ENCODE assay signal across 22 cellular contexts in genomic region chrX:123581586-123581985, GRCh38.
A peak's percentile ranks its signal among the peaks of the same experiment; 100 is the strongest.
DNase-seq lines count a peak whose midpoint lies in the region; ATAC-seq, FAIRE-seq and TF ChIP-seq lines count a peak whose summit lies in the region.
"Had no signal": no experiment of that assay in that cellular context is flagged by ENCODE, and none has a peak within 500 bp of the region (broad histone marks: within the 10 kb centered on the region; RNA-seq: fewer than 3 reads in every experiment).

No MANE protein-coding gene starts in this region.

- no peaks in the 10 kb centered on the region for H3K27me3 ChIP-seq in astrocyte (ENCODE audit: insufficient read depth, low read length)
- H3K27me3 ChIP-seq: vagina had no signal

- no peak overlapping the region for H3K9ac ChIP-seq in astrocyte (ENCODE audit: low read length)

- no peak overlapping the region for H3K4me3 ChIP-seq in astrocyte (ENCODE audit: insufficient read depth, low read depth, low read length)
- H3K4me3 ChIP-seq: PC-9, vagina had no signal

- no peak overlapping the region for H3K4me3 Mint-ChIP-seq in astrocyte (ENCODE audit: unreplicated experiment)
- H3K4me3 Mint-ChIP-seq: activated CD4-positive, alpha-beta T cell treated with anti-CD3 and anti-CD28 coated beads, Interleukin-2, amount 10 ng/mL, durations not matched to agents 7 days and 5 days; activated naive CD8-positive, alpha-beta T cell treated with anti-CD3 and anti-CD28 coated beads, Interleukin-2, amount 50 U/mL, for 24 hours; activated T-helper 17 cell treated with anti-CD3 and anti-CD28 coated beads, Interleukin-2, amount 50 U/mL, for 72 hours; brain; T-helper 17 cell had no signal

- no peaks in the 10 kb centered on the region for H3K4me1 ChIP-seq in astrocyte (ENCODE audit: insufficient read depth, low read length)
- H3K4me1 ChIP-seq: vagina had no signal

- no peak for DNase-seq in GM18507 (ENCODE audit: extremely low spot score, insufficient read length, low read depth)
- DNase-seq in GM20000 (ENCODE audit: low spot score) = peak; percentile 16
- DNase-seq in astrocyte (ENCODE audit: low read depth) = no peak
- no peak for DNase-seq in GM03348 (ENCODE audit: low spot score)
- no peak for DNase-seq in activated gamma-delta T cell treated with Interleukin-2 at 50 U/mL for 16 hours
- DNase-seq: activated CD4-positive, alpha-beta T cell treated with anti-CD3 and anti-CD28 coated beads, Interleukin-2, amount 10 ng/mL, durations not matched to agents 7 days and 5 days; activated naive CD8-positive, alpha-beta T cell treated with anti-CD3 and anti-CD28 coated beads, Interleukin-2, amount 50 U/mL, for 24 hours; C1 segment of cervical spinal cord; GOT3; NCI-H1930; NCI-H226; NCI-H82; PC-9; right cardiac atrium; T-helper 17 cell had no signal

- no peaks in the 10 kb centered on the region for H3K4me1 Mint-ChIP-seq in astrocyte (ENCODE audit: low read depth, unreplicated experiment)
- H3K4me1 Mint-ChIP-seq: activated CD4-positive, alpha-beta T cell treated with anti-CD3 and anti-CD28 coated beads, Interleukin-2, amount 10 ng/mL, durations not matched to agents 7 days and 5 days; activated naive CD8-positive, alpha-beta T cell treated with anti-CD3 and anti-CD28 coated beads, Interleukin-2, amount 50 U/mL, for 24 hours; activated T-helper 17 cell treated with anti-CD3 and anti-CD28 coated beads, Interleukin-2, amount 50 U/mL, for 72 hours; brain; T-helper 17 cell had no signal

- no peaks in the 10 kb centered on the region for H4K20me1 ChIP-seq in astrocyte (ENCODE audit: insufficient read depth, low read length)

- no peak overlapping the region for H2AFZ ChIP-seq in astrocyte (ENCODE audit: low read depth, low read length)
- H2AFZ ChIP-seq: PC-9 had no signal

- no peak overlapping the region for H3K27ac ChIP-seq in astrocyte (ENCODE audit: low read depth, low read length)
- H3K27ac ChIP-seq: PC-9, vagina, VCaP had no signal

- H3K36me3 ChIP-seq in astrocyte (ENCODE audit: insufficient read depth, low read length) = no peaks in the 10 kb centered on the region
- H3K36me3 ChIP-seq: vagina had no signal

- H3K27ac Mint-ChIP-seq in astrocyte (ENCODE audit: unreplicated experiment) = no peak overlapping the region
- H3K27ac Mint-ChIP-seq: activated CD4-positive, alpha-beta T cell treated with anti-CD3 and anti-CD28 coated beads, Interleukin-2, amount 10 ng/mL, durations not matched to agents 7 days and 5 days; activated naive CD8-positive, alpha-beta T cell treated with anti-CD3 and anti-CD28 coated beads, Interleukin-2, amount 50 U/mL, for 24 hours; activated T-helper 17 cell treated with anti-CD3 and anti-CD28 coated beads, Interleukin-2, amount 50 U/mL, for 72 hours; brain; T-helper 17 cell had no signal

- ATAC-seq in HG03378 (IDR thresholded peaks at IDR 0.05; ENCODE audit: unreplicated experiment) (peak; percentile 56), HG03139 (IDR thresholded peaks at IDR 0.05; ENCODE audit: unreplicated experiment) (no peak), HG03565 (IDR thresholded peaks at IDR 0.05; ENCODE audit: unreplicated experiment) (no peak)
- ATAC-seq: activated naive CD8-positive, alpha-beta T cell treated with anti-CD3 and anti-CD28 coated beads, Interleukin-2, amount 50 U/mL, for 24 hours; activated T-helper 17 cell treated with anti-CD3 and anti-CD28 coated beads, Interleukin-2, amount 50 U/mL, for 72 hours; right cardiac atrium; T-helper 17 cell had no signal

- FAIRE-seq in GM18507 (lab: Jason Lieb, UNC) (peak; percentile 91), astrocyte (lab: Jason Lieb, UNC) (peak; percentile 91)

- TF ChIP-seq CTCF in GM20000 (IDR thresholded peaks at IDR 0.05; ENCODE audit: extremely low read depth, missing control alignments) (no peak), astrocyte (IDR thresholded peaks at IDR 0.05; ENCODE audit: insufficient read depth, low read depth, low read length) (no peak)

- H3K79me2 ChIP-seq in astrocyte (ENCODE audit: insufficient read depth, low read length) = no peaks in the 10 kb centered on the region

- H3K9me3 Mint-ChIP-seq in astrocyte (ENCODE audit: unreplicated experiment) = no peaks in the 10 kb centered on the region
- H3K9me3 Mint-ChIP-seq: activated CD4-positive, alpha-beta T cell treated with anti-CD3 and anti-CD28 coated beads, Interleukin-2, amount 10 ng/mL, durations not matched to agents 7 days and 5 days; activated T-helper 17 cell treated with anti-CD3 and anti-CD28 coated beads, Interleukin-2, amount 50 U/mL, for 72 hours had no signal

- H3K36me3 Mint-ChIP-seq in astrocyte (ENCODE audit: low read depth, unreplicated experiment) = no peaks in the 10 kb centered on the region
- H3K36me3 Mint-ChIP-seq: brain had no signal

- no peaks in the 10 kb centered on the region for H3K9me3 ChIP-seq in astrocyte (ENCODE audit: insufficient read depth, low read depth, low read length)
- H3K9me3 ChIP-seq: vagina had no signal

- H3K27me3 Mint-ChIP-seq in astrocyte (ENCODE audit: low read depth, unreplicated experiment) = no peaks in the 10 kb centered on the region
- H3K27me3 Mint-ChIP-seq: activated naive CD8-positive, alpha-beta T cell treated with anti-CD3 and anti-CD28 coated beads, Interleukin-2, amount 50 U/mL, for 24 hours; brain; T-helper 17 cell had no signal

- H3K4me2 ChIP-seq in astrocyte (ENCODE audit: low read length) = no peak overlapping the region
- H3K4me2 ChIP-seq: PC-9 had no signal
